27 cellular contexts compared by ENCODE assay signal in genomic region chr15:100279849-100280248, GRCh38.
"Had no signal": no experiment of that assay in that cellular context is flagged by ENCODE, and none has a peak within 500 bp of the region (broad histone marks: within the 10 kb centered on the region; RNA-seq: fewer than 3 reads in every experiment).

No MANE protein-coding gene starts in this region.

- H3K36me3 ChIP-seq: gastrocnemius medialis, left lung, neural progenitor cell, prostate gland, right atrium auricular region, sigmoid colon, suprapubic skin, transverse colon, upper lobe of right lung, uterus had no signal

- H3K27ac Mint-ChIP-seq: stimulated activated memory B cell treated with anti-CD40 and anti-IgM and Interleukin-4, amounts not matched to agents 10 μg/mL and 1 μg/mL and 100 μg/mL, for 72 hours; stimulated activated naive CD8-positive, alpha-beta T cell treated with anti-CD3 and anti-CD28 coated beads, Interleukin-15, Interleukin-2, amounts not matched to agents 100 ng/mL and 50 ng/mL, for 24 hours had no signal

- ATAC-seq: gastrocnemius medialis; left lung; naive thymus-derived CD4-positive, alpha-beta T cell; upper lobe of right lung had no signal

- H3K4me3 Mint-ChIP-seq: naive thymus-derived CD4-positive, alpha-beta T cell; nephron; neural progenitor cell; stimulated activated memory B cell treated with anti-CD40 and anti-IgM and Interleukin-4, amounts not matched to agents 10 μg/mL and 1 μg/mL and 100 μg/mL, for 72 hours; stimulated activated naive CD8-positive, alpha-beta T cell treated with anti-CD3 and anti-CD28 coated beads, Interleukin-15, Interleukin-2, amounts not matched to agents 100 ng/mL and 50 ng/mL, for 24 hours had no signal

- DNase-seq: dermis blood vessel endothelial cell; effector memory CD4-positive, alpha-beta T cell; foreskin fibroblast; gastrocnemius medialis; head of caudate nucleus; left cardiac atrium; left lung; mammary epithelial cell; mesendoderm; midbrain; naive thymus-derived CD4-positive, alpha-beta T cell; sigmoid colon; stimulated activated CD4-positive, alpha-beta T cell treated with anti-CD3 and anti-CD28 coated beads, Interleukin-2, amount 100 ng/mL, for 24 hours; stimulated activated CD4-positive, alpha-beta T cell treated with anti-CD3 and anti-CD28 coated beads, Interleukin-4, amount 100 ng/mL, for 24 hours; transverse colon; upper lobe of right lung; uterus had no signal

- H3K79me2 ChIP-seq: hepatocyte, parathyroid adenoma had no signal

- H3K9me3 ChIP-seq: gastrocnemius medialis, prostate gland, right atrium auricular region, sigmoid colon, suprapubic skin, transverse colon, upper lobe of right lung, uterus had no signal

- H3K9me3 Mint-ChIP-seq: nephron; neural progenitor cell; stimulated activated memory B cell treated with anti-CD40 and anti-IgM and Interleukin-4, amounts not matched to agents 10 μg/mL and 1 μg/mL and 100 μg/mL, for 72 hours had no signal

- H3K4me2 ChIP-seq: hepatocyte, neural progenitor cell had no signal

- H3K4me3 ChIP-seq: coronary artery, gastrocnemius medialis, hepatocyte, left lung, neural progenitor cell, prostate gland, right atrium auricular region, sigmoid colon, suprapubic skin, transverse colon, upper lobe of right lung, uterus had no signal

- H3K36me3 Mint-ChIP-seq: neural progenitor cell; stimulated activated memory B cell treated with anti-CD40 and anti-IgM and Interleukin-4, amounts not matched to agents 10 μg/mL and 1 μg/mL and 100 μg/mL, for 72 hours had no signal

- H3K4me1 Mint-ChIP-seq: stimulated activated memory B cell treated with anti-CD40 and anti-IgM and Interleukin-4, amounts not matched to agents 10 μg/mL and 1 μg/mL and 100 μg/mL, for 72 hours had no signal

- H3K27me3 Mint-ChIP-seq: naive thymus-derived CD4-positive, alpha-beta T cell; stimulated activated naive CD8-positive, alpha-beta T cell treated with anti-CD3 and anti-CD28 coated beads, Interleukin-15, Interleukin-2, amounts not matched to agents 100 ng/mL and 50 ng/mL, for 24 hours had no signal

- H2AFZ ChIP-seq: hepatocyte, neural progenitor cell, parathyroid adenoma had no signal

- H3K9ac ChIP-seq: neural progenitor cell, parathyroid adenoma had no signal

- H3K27ac ChIP-seq: gastrocnemius medialis, hepatocyte, left lung, neural progenitor cell, parathyroid adenoma, prostate gland, sigmoid colon, suprapubic skin, transverse colon, upper lobe of right lung, uterus had no signal

- H3K4me1 ChIP-seq: left lung, neural progenitor cell, parathyroid adenoma, prostate gland, suprapubic skin, uterus had no signal

- H3K27me3 ChIP-seq: gastrocnemius medialis, hepatocyte, neural progenitor cell, right atrium auricular region, suprapubic skin, transverse colon, upper lobe of right lung, uterus had no signal
